ENCODE assay signal across 21 cellular contexts in the genomic region with DNA sequence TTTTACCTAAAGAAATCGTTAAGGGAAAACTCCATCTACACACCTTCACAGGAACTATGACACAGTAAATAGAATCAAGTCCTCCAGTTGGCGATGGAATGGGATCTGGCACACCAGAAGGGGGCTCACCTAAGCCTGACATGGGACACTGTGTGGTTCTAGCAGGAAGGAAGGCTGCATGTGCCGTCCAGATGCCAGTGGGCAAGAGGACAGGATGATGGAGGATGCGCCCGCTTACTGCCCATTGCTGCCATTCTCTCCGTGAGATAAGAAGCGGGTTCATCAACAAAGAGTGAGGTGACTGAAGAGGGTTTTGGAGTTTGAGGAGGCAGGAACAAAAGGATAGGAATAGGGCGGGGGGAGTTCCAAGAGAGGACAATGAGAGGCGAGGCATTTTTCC. TPM values are rescaled to one million over a fixed set of nuclear protein-coding genes. Genes with fewer than 3 reads are reported as not detected.
DNase-seq lines count a peak whose midpoint lies in the region; ATAC-seq and TF ChIP-seq lines count a peak whose summit lies in the region.
"Had no signal": no experiment of that assay in that cellular context is flagged by ENCODE, and none has a peak within 500 bp of the region (broad histone marks: within the 10 kb centered on the region; RNA-seq: fewer than 3 reads in every experiment).

No MANE protein-coding gene starts in this region.

- no peak overlapping the region for H2BK5ac ChIP-seq in neuronal stem cell (ENCODE audit: low read length)

- H3K27ac ChIP-seq in BLaER1 (no peak overlapping the region), SK-N-MC (peak overlapping the region; percentile 98), neuronal stem cell (replicated peaks; ENCODE audit: low read length) (no peak overlapping the region), substantia nigra (ENCODE audit: low read depth, low read length, poor library complexity, severe bottlenecking) (no peak overlapping the region), body of pancreas (no peak overlapping the region)

- WGBS in neuronal stem cell (ENCODE audit: extremely low coverage in 2 of 2, insufficient read length in 2 of 2, insufficient replicate concordance in 1 of 2), 2 donors = no CpG with 5 or more reads among the region's 9 CpGs
- WGBS in body of pancreas, 2 donors = 64 to 71% methylated on average over 9 of the region's 9 CpGs

- H2AK5ac ChIP-seq in neuronal stem cell (ENCODE audit: low read depth, low read length) = no peak overlapping the region

- no peak overlapping the region for H2AFZ ChIP-seq in neuronal stem cell (ENCODE audit: low read length)

- no peak overlapping the region for H3K18ac ChIP-seq in neuronal stem cell (ENCODE audit: low read length)

- ATAC-seq in body of pancreas = no peak
- ATAC-seq: GM12878 had no signal

- H3K27me3 ChIP-seq in BLaER1 (no peaks in the 10 kb centered on the region), neuronal stem cell (ENCODE audit: control insufficient read depth in 3 of 3, insufficient read depth in 3 of 3, low read depth in 1 of 3, low read length in 3 of 3) (no peaks in the 10 kb centered on the region), body of pancreas (no peaks in the 10 kb centered on the region)

- no peaks in the 10 kb centered on the region for H3K4me1 Mint-ChIP-seq in activated CD4-positive, alpha-beta memory T cell treated with anti-CD3 and anti-CD28 coated beads for 36 hours (ENCODE audit: low read depth)
- no peaks in the 10 kb centered on the region for H3K4me1 Mint-ChIP-seq in activated CD4-positive, alpha-beta memory T cell treated with anti-CD3 and anti-CD28 coated beads, Interleukin-2, amount 10 ng/mL, durations not matched to agents 7 days and 5 days
- H3K4me1 Mint-ChIP-seq: CD14-positive monocyte; CD8-positive, alpha-beta memory T cell had no signal

- H3K23ac ChIP-seq in neuronal stem cell (ENCODE audit: low read depth, low read length, poor library complexity) = peak overlapping the region; percentile 32

- no peak overlapping the region for H4K91ac ChIP-seq in neuronal stem cell (ENCODE audit: low read depth, low read length, poor library complexity)

- H3K4ac ChIP-seq in neuronal stem cell (ENCODE audit: low read length) = no peak overlapping the region

- no peak for TF ChIP-seq POLR2A in body of pancreas (IDR thresholded peaks at IDR 0.05)

- H3K36me3 ChIP-seq in BLaER1 (no peaks in the 10 kb centered on the region), SK-N-MC (ENCODE audit: insufficient read depth, low read length) (no peaks in the 10 kb centered on the region), neuronal stem cell (replicated peaks in 1 of 2; ENCODE audit: control insufficient read depth in 2 of 2, insufficient read depth in 2 of 2, low read length in 2 of 2) (no peaks in the 10 kb centered on the region), body of pancreas (replicated peaks in 1 of 2; ENCODE audit: insufficient read depth in 1 of 2, low read depth in 2 of 2) (no peaks in the 10 kb centered on the region)

- no peak for TF ChIP-seq CTCF in body of pancreas (IDR thresholded peaks at IDR 0.05)

- no peak overlapping the region for H2BK120ac ChIP-seq in neuronal stem cell (ENCODE audit: low read depth, low read length)

- POLR2A ChIA-PET in activated CD4-positive, alpha-beta memory T cell treated with anti-CD3 and anti-CD28 coated beads for 36 hours (lab: Charles Lee) = no interaction called here
- POLR2A ChIA-PET in activated CD4-positive, alpha-beta memory T cell treated with anti-CD3 and anti-CD28 coated beads, Interleukin-2, amount 10 ng/mL, durations not matched to agents 7 days and 5 days (lab: Charles Lee) = no interaction called here

- H3K4me3 Mint-ChIP-seq in activated CD4-positive, alpha-beta memory T cell treated with anti-CD3 and anti-CD28 coated beads for 36 hours = no peak overlapping the region
- no peak overlapping the region for H3K4me3 Mint-ChIP-seq in activated CD4-positive, alpha-beta memory T cell treated with anti-CD3 and anti-CD28 coated beads, Interleukin-2, amount 10 ng/mL, durations not matched to agents 7 days and 5 days
- H3K4me3 Mint-ChIP-seq: CD14-positive monocyte; CD4-positive, alpha-beta T cell; CD8-positive, alpha-beta memory T cell had no signal

- peak; percentile 3 for DNase-seq in activated CD4-positive, alpha-beta memory T cell treated with anti-CD3 and anti-CD28 coated beads for 36 hours
- no peak for DNase-seq in activated CD4-positive, alpha-beta memory T cell treated with anti-CD3 and anti-CD28 coated beads, Interleukin-2, amount 10 ng/mL, durations not matched to agents 7 days and 5 days
- no peak for DNase-seq in SK-N-MC (ENCODE audit: low read depth, low spot score)
- no peak for DNase-seq in neuronal stem cell (ENCODE audit: low spot score)
- no peak for DNase-seq in substantia nigra (lab: John Stamatoyannopoulos, UW)
- no peak for DNase-seq in germinal center (ENCODE audit: low spot score)
- DNase-seq in body of pancreas = no peak
- DNase-seq: 8988T; CD4-positive, alpha-beta T cell; CD8-positive, alpha-beta memory T cell; DMS 273 treated with DMSO at 0.1 percent for 48 hours; DMS79; EL; GDM1; GOT3; HCEC 1CT had no signal

- no peaks in the 10 kb centered on the region for H3K27me3 Mint-ChIP-seq in activated CD4-positive, alpha-beta memory T cell treated with anti-CD3 and anti-CD28 coated beads for 36 hours
- peaks cover 12% of the 10 kb centered on the region for H3K27me3 Mint-ChIP-seq in activated CD4-positive, alpha-beta memory T cell treated with anti-CD3 and anti-CD28 coated beads, Interleukin-2, amount 10 ng/mL, durations not matched to agents 7 days and 5 days

- H3K36me3 Mint-ChIP-seq in activated CD4-positive, alpha-beta memory T cell treated with anti-CD3 and anti-CD28 coated beads for 36 hours = no peaks in the 10 kb centered on the region
- no peaks in the 10 kb centered on the region for H3K36me3 Mint-ChIP-seq in activated CD4-positive, alpha-beta memory T cell treated with anti-CD3 and anti-CD28 coated beads, Interleukin-2, amount 10 ng/mL, durations not matched to agents 7 days and 5 days (ENCODE audit: low read depth)
- H3K36me3 Mint-ChIP-seq: CD14-positive monocyte; CD8-positive, alpha-beta memory T cell had no signal

- no peak overlapping the region for H2BK12ac ChIP-seq in neuronal stem cell (ENCODE audit: low read length)

- no peaks in the 10 kb centered on the region for H3K9me3 ChIP-seq in BLaER1
- no peaks in the 10 kb centered on the region for H3K9me3 ChIP-seq in SK-N-MC (ENCODE audit: low read depth, low read length)
- peaks cover 0 to 16% of the 10 kb centered on the region in 2 donors for H3K9me3 ChIP-seq in neuronal stem cell (replicated peaks in 1 of 2; ENCODE audit: control insufficient read depth in 2 of 2, insufficient read depth in 1 of 2, low read depth in 1 of 2, low read length in 2 of 2)
- no peaks in the 10 kb centered on the region for H3K9me3 ChIP-seq in body of pancreas

- H3K79me1 ChIP-seq in neuronal stem cell (ENCODE audit: low read depth, low read length) = no peaks in the 10 kb centered on the region

- no peak overlapping the region for H3K27ac Mint-ChIP-seq in activated CD4-positive, alpha-beta memory T cell treated with anti-CD3 and anti-CD28 coated beads for 36 hours
- no peak overlapping the region for H3K27ac Mint-ChIP-seq in activated CD4-positive, alpha-beta memory T cell treated with anti-CD3 and anti-CD28 coated beads, Interleukin-2, amount 10 ng/mL, durations not matched to agents 7 days and 5 days
- H3K27ac Mint-ChIP-seq: CD14-positive monocyte; CD4-positive, alpha-beta T cell had no signal

- intact Hi-C loops in activated CD4-positive, alpha-beta memory T cell treated with anti-CD3 and anti-CD28 coated beads for 36 hours (cut with micrococcal nuclease) = no loop called here
- intact Hi-C loops in body of pancreas (cut with DNase I) = no loop called here

- no peaks in the 10 kb centered on the region for H3K9me3 Mint-ChIP-seq in activated CD4-positive, alpha-beta memory T cell treated with anti-CD3 and anti-CD28 coated beads for 36 hours
- H3K9me3 Mint-ChIP-seq in activated CD4-positive, alpha-beta memory T cell treated with anti-CD3 and anti-CD28 coated beads, Interleukin-2, amount 10 ng/mL, durations not matched to agents 7 days and 5 days = no peaks in the 10 kb centered on the region
- H3K9me3 Mint-ChIP-seq: CD4-positive, alpha-beta T cell had no signal

- peaks cover 24% of the 10 kb centered on the region for H3K4me1 ChIP-seq in BLaER1
- H3K4me1 ChIP-seq in neuronal stem cell (ENCODE audit: control insufficient read depth in 2 of 2, insufficient read depth in 1 of 2, low read depth in 1 of 2, low read length in 2 of 2) = no peaks in the 10 kb centered on the region
- no peaks in the 10 kb centered on the region for H3K4me1 ChIP-seq in body of pancreas

- no peak overlapping the region for H4K8ac ChIP-seq in neuronal stem cell (ENCODE audit: low read depth, low read length)

- no peak overlapping the region for H2BK15ac ChIP-seq in neuronal stem cell (ENCODE audit: low read length)

- no peak overlapping the region for H3K9ac ChIP-seq in BLaER1
- no peak overlapping the region for H3K9ac ChIP-seq in SK-N-MC (ENCODE audit: insufficient read length)
- no peak overlapping the region for H3K9ac ChIP-seq in neuronal stem cell (ENCODE audit: low read depth, low read length, poor library complexity)

- H3K14ac ChIP-seq in neuronal stem cell (ENCODE audit: low read length) = no peak overlapping the region

- no peaks in the 10 kb centered on the region for H4K20me1 ChIP-seq in BLaER1

- H3K4me3 ChIP-seq in BLaER1 = no peak overlapping the region
- H3K4me3 ChIP-seq in SK-N-MC = no peak overlapping the region
- H3K4me3 ChIP-seq in neuronal stem cell (ENCODE audit: low read length in 2 of 2) = no peak overlapping the region
- H3K4me3 ChIP-seq in body of pancreas = no peak overlapping the region
- H3K4me3 ChIP-seq: GM12878 had no signal

- CTCF ChIA-PET in activated CD4-positive, alpha-beta memory T cell treated with anti-CD3 and anti-CD28 coated beads for 36 hours (lab: Charles Lee) = interaction anchor here (0.9 kb wide), 1 partner anchor 12 kb away, joined by 3 read pairs; no protein-coding TSS in a partner anchor
- CTCF ChIA-PET in activated CD4-positive, alpha-beta memory T cell treated with anti-CD3 and anti-CD28 coated beads, Interleukin-2, amount 10 ng/mL, durations not matched to agents 7 days and 5 days (lab: Charles Lee) = no interaction called here

- H3K4me2 ChIP-seq in BLaER1 = peak overlapping the region; percentile 61
- no peak overlapping the region for H3K4me2 ChIP-seq in neuronal stem cell (ENCODE audit: insufficient read depth, low read length, poor library complexity, severe bottlenecking)

RNA-seq across cellular contexts. Expression of gene CYP2F1, which starts 2.9 kb away (rescaled TPM):
- not detected for total RNA-seq in activated CD4-positive, alpha-beta memory T cell treated with anti-CD3 and anti-CD28 coated beads for 36 hours
- not detected for total RNA-seq in activated CD4-positive, alpha-beta memory T cell treated with anti-CD3 and anti-CD28 coated beads, Interleukin-2, amount 10 ng/mL, durations not matched to agents 7 days and 5 days
- polyA plus RNA-seq in neuronal stem cell (2013, experiment 1 of 2) = not detected
- 0.03 TPM for polyA plus RNA-seq in neuronal stem cell (2013, experiment 2 of 2)
- not detected for total RNA-seq in body of pancreas
- total RNA-seq: A673; CD8-positive, alpha-beta memory T cell; GM12878 had no signal
- polyA plus RNA-seq: BJ; CD14-positive monocyte; CD8-positive, alpha-beta memory T cell; GM12878 had no signal

RNA-seq across cellular contexts. Expression of gene CYP2A13, which starts 23.0 kb away (rescaled TPM):
- not detected for total RNA-seq in activated CD4-positive, alpha-beta memory T cell treated with anti-CD3 and anti-CD28 coated beads for 36 hours
- total RNA-seq in activated CD4-positive, alpha-beta memory T cell treated with anti-CD3 and anti-CD28 coated beads, Interleukin-2, amount 10 ng/mL, durations not matched to agents 7 days and 5 days = not detected
- 0.03 TPM for polyA plus RNA-seq in neuronal stem cell (2013, experiment 1 of 2)
- polyA plus RNA-seq in neuronal stem cell (2013, experiment 2 of 2) = 0.03 TPM
- not detected for total RNA-seq in body of pancreas
- total RNA-seq: A673; CD4-positive, alpha-beta T cell; CD8-positive, alpha-beta memory T cell; GM12878 had no signal
- polyA plus RNA-seq: BJ; CD14-positive monocyte; CD8-positive, alpha-beta memory T cell; GM12878 had no signal
